Comparison of ENCODE assay signal across 24 cellular contexts in the genomic region with DNA sequence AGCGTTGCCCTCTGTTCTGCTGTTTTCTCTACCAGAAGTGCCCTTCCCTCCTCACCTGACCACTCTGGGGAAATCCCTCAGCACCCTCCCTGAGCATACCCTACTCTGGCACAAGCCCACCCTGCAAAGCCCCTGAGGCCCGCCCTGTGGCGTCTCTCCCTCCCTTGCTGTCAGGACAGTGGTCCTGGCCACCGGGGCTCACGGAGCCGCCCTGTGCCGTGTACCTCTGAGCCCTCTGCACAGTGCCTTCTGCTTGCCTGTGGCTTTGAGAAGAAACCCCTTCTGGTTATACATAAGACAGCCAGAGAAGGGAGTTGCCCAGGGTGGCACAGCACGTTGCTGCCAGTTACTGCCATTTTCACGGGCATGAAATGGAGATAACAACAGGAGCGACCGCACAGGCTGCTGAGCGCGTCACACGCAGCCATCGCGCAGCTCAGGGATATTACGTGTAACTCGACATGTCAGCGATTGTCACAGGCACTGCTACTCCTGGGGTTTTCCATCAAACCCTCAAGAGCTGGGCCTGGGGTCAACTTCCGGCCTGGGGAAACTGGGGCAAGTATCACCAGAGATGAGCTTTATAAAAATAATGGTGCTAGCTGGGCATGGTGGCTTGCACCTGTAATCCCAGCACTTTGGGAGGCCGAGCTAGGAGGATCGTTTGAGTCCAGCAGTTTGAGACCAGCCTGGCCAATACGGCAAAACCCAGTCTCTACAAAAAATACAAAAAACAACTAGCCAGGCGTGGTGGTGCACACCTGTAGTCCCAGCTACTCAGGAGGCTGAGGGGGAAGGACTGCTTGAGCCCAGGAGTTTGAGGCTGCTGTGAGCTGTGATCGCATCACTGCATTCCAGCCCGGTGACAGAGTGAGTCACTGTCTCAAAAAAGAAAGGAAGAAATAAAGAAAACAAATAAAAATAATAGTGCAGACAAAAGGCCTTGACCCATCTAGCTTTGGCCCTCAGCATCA. TPM values are rescaled to one million over a fixed set of nuclear protein-coding genes. Genes with fewer than 3 reads are reported as not detected.
DNase-seq lines count a peak whose midpoint lies in the region; ATAC-seq, FAIRE-seq and TF ChIP-seq lines count a peak whose summit lies in the region.
"Had no signal": no experiment of that assay in that cellular context is flagged by ENCODE, and none has a peak within 500 bp of the region (broad histone marks: within the 10 kb centered on the region; RNA-seq: fewer than 3 reads in every experiment).

No MANE protein-coding gene starts in this region.

- FAIRE-seq in RCC 7860 (lab: Jason Lieb, UNC) (no peak), small intestine (lab: Jason Lieb, UNC) (no peak)
- FAIRE-seq: colon, GM18507, GM19239 had no signal

- TF ChIP-seq CTCF in esophagus muscularis mucosa (IDR thresholded peaks at IDR 0.05) = no peak

- H3K9ac ChIP-seq in GM23248 = no peak overlapping the region
- H3K9ac ChIP-seq: BLaER1 had no signal

- no peaks in the 10 kb centered on the region for H3K79me2 ChIP-seq in GM23248 (ENCODE audit: insufficient read depth)

- ATAC-seq in left ventricle myocardium superior = no peak
- ATAC-seq: activated T-cell treated with anti-CD3 and anti-CD28 coated beads, Interleukin-2, amount 50 U/mL, for 72 hours; stimulated activated naive B cell treated with anti-CD40 and anti-IgM and Interleukin-4, amounts not matched to agents 10 μg/mL and 1 μg/mL and 100 μg/mL, for 72 hours had no signal

- H3K4me2 ChIP-seq in GM23248 (ENCODE audit: unreplicated experiment) = no peak overlapping the region
- H3K4me2 ChIP-seq: BLaER1, smooth muscle cell had no signal

- DNase-seq in GM23248 = peak; percentile 45
- peak; percentile 4 for DNase-seq in RCC 7860 (ENCODE audit: low spot score)
- peak; percentile 13 for DNase-seq in left ventricle myocardium superior
- DNase-seq in renal cortical epithelial cell (ENCODE audit: low read depth) = peak; percentile 20
- no peak for DNase-seq in esophagus muscularis mucosa (ENCODE audit: extremely low spot score)
- DNase-seq in effector CD4-positive, alpha-beta T cell = no peak
- DNase-seq in small intestine = no peak
- DNase-seq: activated CD4-positive, alpha-beta memory T cell treated with anti-CD3 and anti-CD28 coated beads, Interleukin-2, amount 10 ng/mL, durations not matched to agents 7 days and 5 days; activated T-cell treated with anti-CD3 and anti-CD28 coated beads, Interleukin-2, amount 50 U/mL, for 72 hours; DMS53; immature natural killer cell; NCI-H1930; NCI-H524 treated with DMSO at 0.1 percent for 48 hours; occipital lobe; stimulated activated naive B cell treated with anti-CD40 and anti-IgM and Interleukin-4, amounts not matched to agents 10 μg/mL and 1 μg/mL and 100 μg/mL, for 72 hours; transverse colon had no signal

- H3K4me1 ChIP-seq in GM23248 (ENCODE audit: insufficient read depth) (no peaks in the 10 kb centered on the region), esophagus muscularis mucosa (no peaks in the 10 kb centered on the region), small intestine (ENCODE audit: control insufficient read depth in 2 of 2, insufficient read depth in 1 of 2, low read depth in 1 of 2, low read length in 1 of 2) (no peaks in the 10 kb centered on the region)
- H3K4me1 ChIP-seq: BLaER1, transverse colon had no signal

- no peaks in the 10 kb centered on the region for H3K9me3 ChIP-seq in GM23248 (ENCODE audit: low read depth)
- H3K9me3 ChIP-seq in esophagus muscularis mucosa = no peaks in the 10 kb centered on the region
- H3K9me3 ChIP-seq in small intestine (ENCODE audit: control insufficient read depth, low read depth) = no peaks in the 10 kb centered on the region
- H3K9me3 ChIP-seq: BLaER1, transverse colon had no signal

- H2AFZ ChIP-seq in GM23248 = no peak overlapping the region

- H4K20me1 ChIP-seq in GM23248 (ENCODE audit: insufficient read depth) = no peaks in the 10 kb centered on the region
- H4K20me1 ChIP-seq: BLaER1 had no signal

- 67 to 68% methylated on average over 25 to 26 of the region's 26 CpGs for WGBS in GM23248 (ENCODE audit: low coverage in 1 of 2, low lambda C conversion rate in 2 of 2, missing lambda C conversion rate in 2 of 2), 2 experiments
- WGBS in esophagus muscularis mucosa = 88% methylated on average over 22 of the region's 26 CpGs
- WGBS in small intestine, 3 donors = 80 to 87% (median 80%) methylated on average over 26 of the region's 26 CpGs

- intact Hi-C loops in left ventricle myocardium superior (cut with micrococcal nuclease) (no loop called here), esophagus muscularis mucosa (cut with DNase I) (no loop called here)

- no peaks in the 10 kb centered on the region for H3F3A ChIP-seq in GM23248 (ENCODE audit: insufficient read depth)

- H3K36me3 ChIP-seq in GM23248 (ENCODE audit: low read depth) (no peaks in the 10 kb centered on the region), esophagus muscularis mucosa (peaks cover 0 to 17% (median 3%) of the 10 kb centered on the region in 4 donors), small intestine (ENCODE audit: control insufficient read depth in 2 of 2, insufficient read depth in 2 of 2, low read length in 2 of 2) (no peaks in the 10 kb centered on the region)
- H3K36me3 ChIP-seq: BLaER1, transverse colon had no signal

- in situ Hi-C loops in GM23248 (cut with MboI) = no loop called here

- no peak overlapping the region for H3K4me3 ChIP-seq in GM23248
- no peak overlapping the region for H3K4me3 ChIP-seq in esophagus muscularis mucosa
- no peak overlapping the region for H3K4me3 ChIP-seq in small intestine (ENCODE audit: low read depth in 1 of 2, low read length in 2 of 2)
- H3K4me3 ChIP-seq: BLaER1, smooth muscle cell, transverse colon had no signal

- no peaks in the 10 kb centered on the region for H3K27me3 ChIP-seq in GM23248 (replicated peaks; ENCODE audit: insufficient read depth)
- H3K27me3 ChIP-seq in esophagus muscularis mucosa = peaks cover 0 to 13% (median 0%) of the 10 kb centered on the region in 4 donors
- H3K27me3 ChIP-seq in small intestine (ENCODE audit: control insufficient read depth in 2 of 2, insufficient read depth in 2 of 2, low read length in 2 of 2) = no peaks in the 10 kb centered on the region
- H3K27me3 ChIP-seq: BLaER1, transverse colon had no signal

- TF ChIP-seq EP300 in esophagus muscularis mucosa (IDR thresholded peaks at IDR 0.05) = no peak

- no peaks in the 10 kb centered on the region for H3K9me2 ChIP-seq in GM23248 (ENCODE audit: insufficient read depth)

- no peak for TF ChIP-seq POLR2A in esophagus muscularis mucosa (IDR thresholded peaks at IDR 0.05; ENCODE audit: low read depth)

- H3K27ac ChIP-seq in GM23248 (no peak overlapping the region), esophagus muscularis mucosa (replicated peaks in 1 of 4) (no peak overlapping the region), small intestine (ENCODE audit: low read depth in 1 of 2, low read length in 1 of 2) (no peak overlapping the region)
- H3K27ac ChIP-seq: BLaER1, transverse colon had no signal

RNA-seq across cellular contexts. Expression of gene SCGB1C2, which starts 14.8 kb away (rescaled TPM):
- not detected in 2 replicates for total RNA-seq in GM23248 (2014; rRNA removed; shearing (Covaris generic))
- polyA plus RNA-seq in GM23248 (2016; fragmentation: Nextera tagmentation; extraction: Ambion mirVana) (not detected in 2 replicates), small intestine (not detected)
- total RNA-seq in left ventricle myocardium superior (not detected), renal cortical epithelial cell (not detected in 2 replicates), esophagus muscularis mucosa (not detected)
- total RNA-seq: activated CD4-positive, alpha-beta memory T cell treated with anti-CD3 and anti-CD28 coated beads, Interleukin-2, amount 10 ng/mL, durations not matched to agents 7 days and 5 days; activated T-cell treated with anti-CD3 and anti-CD28 coated beads, Interleukin-2, amount 50 U/mL, for 72 hours; epithelial cell of proximal tubule; glomerular endothelial cell; occipital lobe; OCI-LY7; smooth muscle cell; transverse colon had no signal
- polyA plus RNA-seq: immature natural killer cell, smooth muscle cell had no signal

RNA-seq across cellular contexts. Expression of gene DOC2B, which starts 29.3 kb away (rescaled TPM):
- not detected in 2 replicates for total RNA-seq in GM23248 (2014; rRNA removed; shearing (Covaris generic))
- polyA plus RNA-seq in GM23248 (2016; fragmentation: Nextera tagmentation; extraction: Ambion mirVana) (0.03 TPM in 1 of 2 replicates, not detected in the other), small intestine (10 to 100 TPM in 1 of 3 donors, under 1 TPM in 2; under 0.01 to 12.7 (median 0.27) TPM)
- total RNA-seq in left ventricle myocardium superior (3.9 TPM), renal cortical epithelial cell (2.8 and 77.6 TPM in 2 replicates), esophagus muscularis mucosa (10 to 100 TPM; 10.4 to 18.0 (median 14.6) TPM)
- total RNA-seq: activated CD4-positive, alpha-beta memory T cell treated with anti-CD3 and anti-CD28 coated beads, Interleukin-2, amount 10 ng/mL, durations not matched to agents 7 days and 5 days; OCI-LY7 had no signal
- polyA plus RNA-seq: immature natural killer cell had no signal

Comparison
In these comparisons a context has a peak if more than half of its experiments do, and no peak if none do; other contexts are left out.
1. DNase-seq: peak in GM23248 (single experiment), RCC 7860 (single experiment), left ventricle myocardium superior (single experiment) and renal cortical epithelial cell (single experiment); none in esophagus muscularis mucosa (single experiment), effector CD4-positive, alpha-beta T cell (single experiment) and small intestine (single experiment).